8 cellular contexts compared by ENCODE assay signal in the genomic region with DNA sequence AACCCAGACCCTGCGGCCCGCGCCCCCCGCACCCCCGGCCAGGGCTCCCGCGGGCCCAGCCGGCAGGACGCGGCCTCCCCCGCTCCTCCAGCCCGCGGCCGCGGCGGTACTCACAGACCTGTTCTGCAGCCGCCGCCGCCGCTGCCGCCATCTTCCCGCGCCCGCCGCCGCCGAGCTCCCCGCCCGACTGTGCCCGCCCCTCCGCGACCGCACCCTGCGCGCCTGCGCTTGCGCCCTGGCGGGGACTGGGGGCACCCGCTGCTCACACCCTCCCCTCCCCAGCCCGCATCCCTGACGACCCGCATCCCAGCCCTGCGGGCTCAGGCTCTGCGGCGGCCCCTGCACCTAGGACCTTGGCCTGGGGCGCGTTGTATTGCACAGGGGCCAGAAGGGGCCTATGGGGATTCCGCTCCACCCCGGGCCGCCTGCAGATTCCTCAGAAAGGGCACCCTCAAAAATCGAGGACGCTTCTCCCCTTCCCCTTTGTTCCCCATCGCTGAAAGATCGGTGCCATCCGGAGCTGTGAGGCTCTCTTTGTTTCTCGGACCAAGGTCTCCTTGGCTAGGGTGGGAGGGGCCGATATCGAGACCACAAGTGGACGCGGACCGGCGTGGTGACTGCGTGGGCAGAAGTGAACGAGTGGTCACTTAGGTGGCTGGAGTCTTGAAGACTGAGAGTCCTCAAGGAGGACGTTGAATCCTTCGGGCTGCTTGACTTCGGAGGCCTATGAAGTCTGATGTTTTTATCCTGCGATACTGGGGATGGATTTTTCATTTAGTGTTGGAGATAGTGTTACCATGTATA.
A peak's percentile ranks its signal among the peaks of the same experiment; 100 is the strongest.
DNase-seq lines count a peak whose midpoint lies in the region; ATAC-seq lines count a peak whose summit lies in the region.

A gene with protein sequence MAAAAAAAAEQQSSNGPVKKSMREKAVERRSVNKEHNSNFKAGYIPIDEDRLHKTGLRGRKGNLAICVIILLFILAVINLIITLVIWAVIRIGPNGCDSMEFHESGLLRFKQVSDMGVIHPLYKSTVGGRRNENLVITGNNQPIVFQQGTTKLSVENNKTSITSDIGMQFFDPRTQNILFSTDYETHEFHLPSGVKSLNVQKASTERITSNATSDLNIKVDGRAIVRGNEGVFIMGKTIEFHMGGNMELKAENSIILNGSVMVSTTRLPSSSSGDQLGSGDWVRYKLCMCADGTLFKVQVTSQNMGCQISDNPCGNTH (minus strand): TSS at position 191 of the 804 bp plus-strand sequence. CDS start 40 bp downstream, at position 151.

- H3K36me3 Mint-ChIP-seq in central memory CD8-positive, alpha-beta T cell (ENCODE audit: insufficient read depth), result peaks cover 5% of the 10 kb centered on the region

- peaks cover 24% of the 10 kb centered on the region for H3K4me1 Mint-ChIP-seq in central memory CD8-positive, alpha-beta T cell

- peaks cover 22% of the 10 kb centered on the region for H3K27me3 Mint-ChIP-seq in central memory CD8-positive, alpha-beta T cell

- ATAC-seq in GM18499 (IDR thresholded peaks at IDR 0.05; ENCODE audit: insufficient read depth, unreplicated experiment), result peak; percentile 45
- peak; percentile 94 for ATAC-seq in HG02588 (IDR thresholded peaks at IDR 0.05; ENCODE audit: unreplicated experiment)
- peak; percentile 91 to 92 for ATAC-seq in activated CD4-positive, CD25-positive, alpha-beta regulatory T cell treated with anti-CD3 and anti-CD28 coated beads, Interleukin-2, amount 50 U/mL, for 24 hours
- peak; percentile 86 for ATAC-seq in central memory CD8-positive, alpha-beta T cell (replicated peaks; ENCODE audit: extremely low read depth, poor library complexity, severe bottlenecking)

- H3K4me3 Mint-ChIP-seq in central memory CD8-positive, alpha-beta T cell, result peak within 1 kb of the TSS; percentile 84

- no peaks in the 10 kb centered on the region for H3K9me3 Mint-ChIP-seq in central memory CD8-positive, alpha-beta T cell

- peak within 1 kb of the TSS; percentile 45 for H3K27ac Mint-ChIP-seq in central memory CD8-positive, alpha-beta T cell (ENCODE audit: low read depth)

- DNase-seq in NCI-H1417 treated with DMSO at 0.1 percent for 48 hours (lab: John Stamatoyannopoulos, UW) (peak; percentile 28), kidney glomerular epithelial cell (lab: John Stamatoyannopoulos, UW) (peak; percentile 26), GF-D8 (lab: John Stamatoyannopoulos, UW) (no peak)
- DNase-seq in central memory CD8-positive, alpha-beta T cell (ENCODE audit: low spot score in 2 of 2), result peak; percentile 40 to 49
- DNase-seq in stimulated activated CD4-positive, alpha-beta T cell treated with anti-CD3 and anti-CD28 coated beads, Interleukin-15, amount 100 ng/mL, for 24 hours, result peak; percentile 84
